ENCODE assay signal across 14 cellular contexts in genomic region chr7:30799976-30800661, GRCh38. TPM values are rescaled to one million over a fixed set of nuclear protein-coding genes. Genes with fewer than 3 reads are reported as not detected.
A peak's percentile ranks its signal among the peaks of the same experiment; 100 is the strongest.
DNase-seq lines count a peak whose midpoint lies in the region; TF ChIP-seq lines count a peak whose summit lies in the region.
"Had no signal": no experiment of that assay in that cellular context is flagged by ENCODE, and none has a peak within 500 bp of the region (broad histone marks: within the 10 kb centered on the region; RNA-seq: fewer than 3 reads in every experiment).

No MANE protein-coding gene starts in this region.

- no peaks in the 10 kb centered on the region for H3K79me2 ChIP-seq in osteoblast (ENCODE audit: insufficient read depth, low read length)

- H3K4me1 Mint-ChIP-seq in Calu3 (ENCODE audit: low read depth, unreplicated experiment), result peaks cover 58% of the 10 kb centered on the region
- H3K4me1 Mint-ChIP-seq in activated CD4-positive, alpha-beta T cell treated with anti-CD3 and anti-CD28 coated beads, Interleukin-2, amount 10 ng/mL, durations not matched to agents 7 days and 5 days, result peaks cover 30% of the 10 kb centered on the region

- no peak overlapping the region for H2AFZ ChIP-seq in osteoblast (ENCODE audit: low read length)

- peak overlapping the region; percentile 31 for H3K9ac ChIP-seq in adipocyte (ENCODE audit: low read length)

- TF ChIP-seq POLR2A in uterus (IDR thresholded peaks at IDR 0.05), result no peak

- H3K4me1 ChIP-seq in HEK293 (ENCODE audit: control insufficient read depth, insufficient read depth, low read length) (no peaks in the 10 kb centered on the region), adipocyte (ENCODE audit: control insufficient read depth, insufficient read depth, low read length) (peaks cover 56% of the 10 kb centered on the region), osteoblast (ENCODE audit: insufficient read depth, low read length) (peaks cover 55% of the 10 kb centered on the region), uterus (peaks cover 7 to 9% of the 10 kb centered on the region in 2 donors)

- no peaks in the 10 kb centered on the region for H3K27me3 ChIP-seq in adipocyte (replicated peaks; ENCODE audit: control insufficient read depth, insufficient read depth, low read length)
- H3K27me3 ChIP-seq in osteoblast (ENCODE audit: insufficient read depth, low read length), result peaks cover 1% of the 10 kb centered on the region
- no peaks in the 10 kb centered on the region for H3K27me3 ChIP-seq in uterus
- H3K27me3 ChIP-seq: ovary had no signal

- H3K36me3 ChIP-seq in HEK293 (ENCODE audit: control insufficient read depth in 2 of 2, insufficient read depth in 1 of 2, low read length in 2 of 2) (no peaks in the 10 kb centered on the region), adipocyte (ENCODE audit: control insufficient read depth, insufficient read depth, low read length, severe bottlenecking) (peaks cover 4% of the 10 kb centered on the region), osteoblast (ENCODE audit: insufficient read depth, low read length) (no peaks in the 10 kb centered on the region), uterus (no peaks in the 10 kb centered on the region)
- H3K36me3 ChIP-seq: ovary had no signal

- no TSS peak for BruUV-seq in Calu3 (replicated peaks; lab: Mats Ljungman, UMichigan)

- peaks cover 4% of the 10 kb centered on the region for H3K9me3 Mint-ChIP-seq in Calu3 (ENCODE audit: low read depth, unreplicated experiment)
- H3K9me3 Mint-ChIP-seq in activated CD4-positive, alpha-beta T cell treated with anti-CD3 and anti-CD28 coated beads, Interleukin-2, amount 10 ng/mL, durations not matched to agents 7 days and 5 days, result no peaks in the 10 kb centered on the region
- H3K9me3 Mint-ChIP-seq: activated naive CD4-positive, alpha-beta T cell treated with anti-CD3 and anti-CD28 coated beads for 36 hours; central memory CD8-positive, alpha-beta T cell had no signal

- intact Hi-C loops in Calu3 (cut with micrococcal nuclease; ENCODE audit: unreplicated experiment) (loop anchor here (1.0 to 2.0 kb wide), 4 partner anchors 97 to 322 kb away; no protein-coding TSS in a partner anchor), uterus (cut with DNase I; ENCODE audit: low total_unique reads) (loop anchor here (10.0 kb wide), 1 partner anchor 175 kb away; no protein-coding TSS in a partner anchor)

- no peak for DNase-seq in Calu3
- DNase-seq in adipocyte (ENCODE audit: low read depth), result no peak
- DNase-seq in osteoblast (ENCODE audit: insufficient read length, low spot score, missing footprints), result peak; percentile 57
- DNase-seq in uterus, result no peak
- DNase-seq in activated CD4-positive, alpha-beta T cell treated with anti-CD3 and anti-CD28 coated beads, Interleukin-2, amount 10 ng/mL, durations not matched to agents 7 days and 5 days, result no peak
- DNase-seq in H4 (ENCODE audit: low spot score), result no peak
- no peak for DNase-seq in iPS-NIHi11 (ENCODE audit: low spot score)
- DNase-seq: KG1, NCI-H187 treated with DMSO at 0.1 percent for 48 hours, T-helper 9 cell had no signal

- H3K4me3 ChIP-seq in HEK293 (ENCODE audit: low read depth, low read length) (no peak overlapping the region), adipocyte (ENCODE audit: low read length) (no peak overlapping the region), osteoblast (ENCODE audit: insufficient read depth, low read length) (no peak overlapping the region), uterus (no peak overlapping the region)
- H3K4me3 ChIP-seq: ovary had no signal

- CTCF ChIA-PET in Calu3 (lab: Charles Lee) (interaction anchor here (0.8 to 2.0 kb wide), 8 partner anchors 9 to 323 kb away, joined by 3 to 9 read pairs (median 4); no protein-coding TSS in a partner anchor), HEK293 (lab: Yijun Ruan, JAX) (interaction anchor here (0.6 to 1.8 kb wide), 8 partner anchors 137 to 454 kb away, joined by 3 to 20 read pairs (median 5); no protein-coding TSS in a partner anchor)
- CTCF ChIA-PET in activated CD4-positive, alpha-beta T cell treated with anti-CD3 and anti-CD28 coated beads, Interleukin-2, amount 10 ng/mL, durations not matched to agents 7 days and 5 days (lab: Charles Lee), result interaction anchor here (0.8 to 1.2 kb wide), 2 partner anchors 25 to 322 kb away, joined by 3 to 4 read pairs; no protein-coding TSS in a partner anchor

- no peak overlapping the region for H3K4me3 Mint-ChIP-seq in Calu3 (ENCODE audit: low read depth, unreplicated experiment)
- no peak overlapping the region for H3K4me3 Mint-ChIP-seq in activated CD4-positive, alpha-beta T cell treated with anti-CD3 and anti-CD28 coated beads, Interleukin-2, amount 10 ng/mL, durations not matched to agents 7 days and 5 days
- H3K4me3 Mint-ChIP-seq: activated naive CD4-positive, alpha-beta T cell treated with anti-CD3 and anti-CD28 coated beads for 36 hours; central memory CD8-positive, alpha-beta T cell had no signal

- peak overlapping the region; percentile 30 for H3K27ac Mint-ChIP-seq in Calu3 (ENCODE audit: unreplicated experiment)
- H3K27ac Mint-ChIP-seq in activated CD4-positive, alpha-beta T cell treated with anti-CD3 and anti-CD28 coated beads, Interleukin-2, amount 10 ng/mL, durations not matched to agents 7 days and 5 days, result no peak overlapping the region
- H3K27ac Mint-ChIP-seq: activated naive CD4-positive, alpha-beta T cell treated with anti-CD3 and anti-CD28 coated beads for 36 hours had no signal

- H3K27ac ChIP-seq in HEK293 (ENCODE audit: extremely low read depth, low read depth, low read length), result no peak overlapping the region
- H3K27ac ChIP-seq in osteoblast (ENCODE audit: low read depth, low read length), result peak overlapping the region; percentile 64
- H3K27ac ChIP-seq in uterus, result peak overlapping the region in 1 of 2 donors; percentile 12
- H3K27ac ChIP-seq: ovary had no signal

- H3K4me2 ChIP-seq in osteoblast (ENCODE audit: insufficient read depth, low read length), result peak overlapping the region; percentile 40

- POLR2A ChIA-PET in HEK293 (lab: Yijun Ruan, JAX), result no interaction called here
- POLR2A ChIA-PET in activated CD4-positive, alpha-beta T cell treated with anti-CD3 and anti-CD28 coated beads, Interleukin-2, amount 10 ng/mL, durations not matched to agents 7 days and 5 days (lab: Charles Lee), result no interaction called here

- peaks cover 15% of the 10 kb centered on the region for H4K20me1 ChIP-seq in osteoblast (ENCODE audit: insufficient read depth, low read length)

- H3K9me3 ChIP-seq in HEK293 (ENCODE audit: control insufficient read depth, insufficient read depth, low read depth, low read length) (no peaks in the 10 kb centered on the region), adipocyte (ENCODE audit: control insufficient read depth, low read length) (no peaks in the 10 kb centered on the region), osteoblast (ENCODE audit: low read depth, low read length) (no peaks in the 10 kb centered on the region), uterus (no peaks in the 10 kb centered on the region)
- H3K9me3 ChIP-seq: ovary had no signal

- TF ChIP-seq CTCF in Calu3 (IDR thresholded peaks at IDR 0.05; ENCODE audit: unreplicated experiment) (no peak), HEK293 (tag by site-specific recombination; IDR thresholded peaks at IDR 0.05) (no peak), osteoblast (IDR thresholded peaks at IDR 0.05; ENCODE audit: extremely low read depth, low read depth, low read length) (no peak), uterus (IDR thresholded peaks at IDR 0.05) (no peak)

- no peaks in the 10 kb centered on the region for H3K27me3 Mint-ChIP-seq in Calu3 (ENCODE audit: unreplicated experiment)
- H3K27me3 Mint-ChIP-seq in activated CD4-positive, alpha-beta T cell treated with anti-CD3 and anti-CD28 coated beads, Interleukin-2, amount 10 ng/mL, durations not matched to agents 7 days and 5 days, result no peaks in the 10 kb centered on the region
- H3K27me3 Mint-ChIP-seq: central memory CD8-positive, alpha-beta T cell had no signal

- H3K36me3 Mint-ChIP-seq in Calu3 (ENCODE audit: insufficient read depth, unreplicated experiment), result no peaks in the 10 kb centered on the region
- H3K36me3 Mint-ChIP-seq in activated CD4-positive, alpha-beta T cell treated with anti-CD3 and anti-CD28 coated beads, Interleukin-2, amount 10 ng/mL, durations not matched to agents 7 days and 5 days (ENCODE audit: low read depth), result no peaks in the 10 kb centered on the region

TF ChIP-seq in HEK293, 187 proteins besides CTCF, POLR2A, EP300 and RAD21:
- TF ChIP-seq GLIS2 (tag by site-specific recombination; IDR thresholded peaks at IDR 0.05), result 0 out of 2 replicates have a peak, but pooled peaks have one; percentile 3
- TF ChIP-seq ZNF658 (tag by site-specific recombination; IDR thresholded peaks at IDR 0.05), result no peak
- TF ChIP-seq KLF17 (tag by site-specific recombination; IDR thresholded peaks at IDR 0.05), result no peak

RNA-seq across cellular contexts. Expression of gene MINDY4, which starts 28.9 kb away (rescaled TPM):
- total RNA-seq in Calu3 (2022) (12.4 and 14.0 TPM in 2 replicates), osteoblast (8.5 and 10.5 TPM in 2 replicates), uterus (10 to 100 TPM; 14.7 to 23.8 (median 16.9) TPM)
- 1 to 10 TPM; 1.3 to 1.8 TPM for total RNA-seq in activated CD4-positive, alpha-beta T cell treated with anti-CD3 and anti-CD28 coated beads, Interleukin-2, amount 10 ng/mL, durations not matched to agents 7 days and 5 days
- total RNA-seq in H4 (2014; rRNA removed; shearing (Covaris generic)), result 6.9 and 7.5 TPM in 2 replicates

RNA-seq across cellular contexts. Expression of gene INMT, which starts 48.2 kb away (rescaled TPM):
- total RNA-seq in Calu3 (2022) (not detected in 2 replicates), osteoblast (0.72 and 1.5 TPM in 2 replicates), uterus (10 to 100 TPM in 3 of 4 donors, 1 to 10 TPM in 1; 6.5 to 29.2 (median 20.0) TPM)
- 1 to 10 TPM; 1.3 to 2.5 TPM for total RNA-seq in activated CD4-positive, alpha-beta T cell treated with anti-CD3 and anti-CD28 coated beads, Interleukin-2, amount 10 ng/mL, durations not matched to agents 7 days and 5 days
- 0.66 and 0.68 TPM in 2 replicates for total RNA-seq in H4 (2014; rRNA removed; shearing (Covaris generic))
